17 cellular contexts compared by ENCODE assay signal in the genomic region with DNA sequence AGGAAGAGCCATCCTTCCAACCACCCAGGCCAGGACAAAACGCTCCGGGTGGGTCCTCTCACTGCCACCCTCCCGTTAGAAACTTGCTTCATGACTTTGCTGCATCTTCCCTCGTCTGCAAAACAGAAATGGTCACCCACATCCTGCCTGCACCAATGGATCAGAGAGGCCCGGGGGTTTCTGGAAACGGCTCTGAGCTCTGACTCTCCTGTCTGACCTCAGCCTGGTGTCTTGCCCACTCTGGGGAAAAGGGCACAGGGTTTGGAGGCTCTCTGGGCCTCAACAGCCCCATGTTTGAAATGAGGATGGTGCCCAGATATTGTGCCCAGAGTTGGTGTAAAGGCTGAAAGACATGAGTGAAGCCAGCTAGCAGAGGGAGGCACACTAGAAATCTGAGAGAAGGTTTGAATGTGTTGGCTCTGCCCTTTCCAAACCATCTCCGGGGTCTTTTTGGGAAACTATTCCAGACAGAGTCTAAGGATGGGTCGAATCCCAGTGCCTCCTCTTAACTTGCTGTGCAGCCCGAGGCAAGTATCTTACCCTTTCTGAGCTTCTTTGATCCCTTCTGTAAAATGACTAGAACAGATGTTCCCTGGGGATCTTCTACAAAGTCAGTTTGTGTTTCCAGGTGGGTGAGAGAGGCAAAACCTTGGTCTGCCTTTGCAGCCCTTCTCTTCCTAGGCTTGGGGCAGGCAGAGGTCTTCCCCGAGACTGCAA. TPM values are rescaled to one million over a fixed set of nuclear protein-coding genes. Genes with fewer than 3 reads are reported as not detected.
"Had no signal": no experiment of that assay in that cellular context is flagged by ENCODE, and none has a peak within 500 bp of the region (broad histone marks: within the 10 kb centered on the region; RNA-seq: fewer than 3 reads in every experiment).

No MANE protein-coding gene starts in this region.

- H3K27me3 Mint-ChIP-seq: activated CD4-positive, alpha-beta T cell treated with anti-CD3 and anti-CD28 coated beads, Interleukin-2, amount 10 ng/mL, durations not matched to agents 7 days and 5 days had no signal

- H3K36me3 Mint-ChIP-seq: memory B cell; stimulated activated memory B cell treated with anti-CD40 and anti-IgM and Interleukin-4, amounts not matched to agents 10 μg/mL and 1 μg/mL and 100 μg/mL, for 72 hours had no signal

- H3K27me3 ChIP-seq: body of pancreas, dorsolateral prefrontal cortex, tibial artery, uterus had no signal

- H3K9me3 Mint-ChIP-seq: activated CD4-positive, alpha-beta T cell treated with anti-CD3 and anti-CD28 coated beads, Interleukin-2, amount 10 ng/mL, durations not matched to agents 7 days and 5 days; endodermal cell; memory B cell; stimulated activated memory B cell treated with anti-CD40 and anti-IgM and Interleukin-4, amounts not matched to agents 10 μg/mL and 1 μg/mL and 100 μg/mL, for 72 hours had no signal

- H3K4me1 Mint-ChIP-seq: endodermal cell; stimulated activated memory B cell treated with anti-CD40 and anti-IgM and Interleukin-4, amounts not matched to agents 10 μg/mL and 1 μg/mL and 100 μg/mL, for 72 hours had no signal

- H3K27ac Mint-ChIP-seq: activated CD4-positive, alpha-beta T cell treated with anti-CD3 and anti-CD28 coated beads, Interleukin-2, amount 10 ng/mL, durations not matched to agents 7 days and 5 days; endodermal cell; memory B cell; stimulated activated memory B cell treated with anti-CD40 and anti-IgM and Interleukin-4, amounts not matched to agents 10 μg/mL and 1 μg/mL and 100 μg/mL, for 72 hours had no signal

- H3K27ac ChIP-seq: body of pancreas, dorsolateral prefrontal cortex, epithelial cell of prostate, psoas muscle, tibial artery, uterus had no signal

- H3K4me3 Mint-ChIP-seq: activated CD4-positive, alpha-beta T cell treated with anti-CD3 and anti-CD28 coated beads, Interleukin-2, amount 10 ng/mL, durations not matched to agents 7 days and 5 days; endodermal cell; memory B cell; stimulated activated memory B cell treated with anti-CD40 and anti-IgM and Interleukin-4, amounts not matched to agents 10 μg/mL and 1 μg/mL and 100 μg/mL, for 72 hours had no signal

- H3K9me3 ChIP-seq: body of pancreas, psoas muscle, tibial artery, uterus had no signal

- H3K4me1 ChIP-seq: body of pancreas, psoas muscle, tibial artery, uterus had no signal

- H3K36me3 ChIP-seq: uterus had no signal

- ATAC-seq: stimulated activated memory B cell treated with anti-CD40 and anti-IgM and Interleukin-4, amounts not matched to agents 10 μg/mL and 1 μg/mL and 100 μg/mL, for 72 hours had no signal

- H3K4me3 ChIP-seq: body of pancreas, dorsolateral prefrontal cortex, psoas muscle, tibial artery, uterus had no signal

- FAIRE-seq: colon, small intestine had no signal

RNA-seq across cellular contexts. Expression of gene CRYBB3, which starts 2.1 kb away (rescaled TPM):
- total RNA-seq: body of pancreas, liver, mononuclear cell, omental fat pad, subcutaneous adipose tissue, uterus had no signal
- polyA plus RNA-seq: neural cell had no signal

RNA-seq across cellular contexts. Expression of gene CRYBB2, which starts 17.7 kb away (rescaled TPM):
- total RNA-seq: body of pancreas, endodermal cell, mononuclear cell, omental fat pad, psoas muscle, subcutaneous adipose tissue, uterus had no signal
- polyA plus RNA-seq: neural cell had no signal
